1 cellular context compared by ENCODE assay signal in the genomic region with DNA sequence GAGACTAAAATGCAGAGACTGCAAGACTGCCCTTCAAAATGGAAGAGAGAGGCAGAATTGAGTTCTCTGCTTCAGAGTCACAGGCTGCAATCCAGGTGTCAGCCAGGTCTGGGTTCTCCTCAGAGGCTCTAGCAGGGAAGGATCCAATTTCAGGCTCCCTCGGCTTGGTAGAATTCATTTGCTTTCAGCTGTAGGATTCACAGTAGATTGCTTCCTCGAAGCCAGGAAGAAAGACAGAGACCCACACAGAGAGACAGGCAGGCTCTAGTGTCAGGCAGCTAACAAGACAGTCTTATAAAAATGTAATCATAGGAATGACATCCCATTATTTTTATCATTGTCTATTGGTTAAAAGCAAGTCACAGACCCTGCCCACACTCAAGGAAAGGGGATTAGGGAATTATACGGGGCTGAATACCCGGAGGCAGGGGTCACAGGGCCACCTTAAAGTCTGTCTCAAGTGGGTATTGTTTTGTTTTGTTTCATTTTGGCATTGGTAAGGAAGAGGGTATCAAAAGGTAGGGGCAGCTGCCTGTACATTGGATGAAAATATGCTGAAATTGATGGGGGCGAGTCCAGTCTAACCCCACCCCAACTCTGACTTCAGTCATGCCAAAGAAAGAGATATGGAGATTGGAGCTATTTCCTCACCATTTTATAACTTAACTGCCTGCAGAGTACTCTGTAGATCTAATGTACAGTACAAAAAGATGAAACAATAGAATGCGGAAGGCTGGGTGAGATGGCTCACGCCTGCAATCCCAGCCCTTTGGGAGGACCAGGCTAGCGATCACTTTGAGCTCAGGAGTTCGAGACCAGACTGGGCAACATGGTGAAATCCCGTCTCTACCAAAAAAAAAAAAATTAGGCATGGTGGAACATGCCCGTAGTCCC.
TF ChIP-seq lines count a peak whose summit lies in the region.

No MANE protein-coding gene starts in this region.

TF ChIP-seq in GM12878, 131 proteins besides CTCF, POLR2A, EP300 and RAD21:
- TF ChIP-seq, protein P1, sequence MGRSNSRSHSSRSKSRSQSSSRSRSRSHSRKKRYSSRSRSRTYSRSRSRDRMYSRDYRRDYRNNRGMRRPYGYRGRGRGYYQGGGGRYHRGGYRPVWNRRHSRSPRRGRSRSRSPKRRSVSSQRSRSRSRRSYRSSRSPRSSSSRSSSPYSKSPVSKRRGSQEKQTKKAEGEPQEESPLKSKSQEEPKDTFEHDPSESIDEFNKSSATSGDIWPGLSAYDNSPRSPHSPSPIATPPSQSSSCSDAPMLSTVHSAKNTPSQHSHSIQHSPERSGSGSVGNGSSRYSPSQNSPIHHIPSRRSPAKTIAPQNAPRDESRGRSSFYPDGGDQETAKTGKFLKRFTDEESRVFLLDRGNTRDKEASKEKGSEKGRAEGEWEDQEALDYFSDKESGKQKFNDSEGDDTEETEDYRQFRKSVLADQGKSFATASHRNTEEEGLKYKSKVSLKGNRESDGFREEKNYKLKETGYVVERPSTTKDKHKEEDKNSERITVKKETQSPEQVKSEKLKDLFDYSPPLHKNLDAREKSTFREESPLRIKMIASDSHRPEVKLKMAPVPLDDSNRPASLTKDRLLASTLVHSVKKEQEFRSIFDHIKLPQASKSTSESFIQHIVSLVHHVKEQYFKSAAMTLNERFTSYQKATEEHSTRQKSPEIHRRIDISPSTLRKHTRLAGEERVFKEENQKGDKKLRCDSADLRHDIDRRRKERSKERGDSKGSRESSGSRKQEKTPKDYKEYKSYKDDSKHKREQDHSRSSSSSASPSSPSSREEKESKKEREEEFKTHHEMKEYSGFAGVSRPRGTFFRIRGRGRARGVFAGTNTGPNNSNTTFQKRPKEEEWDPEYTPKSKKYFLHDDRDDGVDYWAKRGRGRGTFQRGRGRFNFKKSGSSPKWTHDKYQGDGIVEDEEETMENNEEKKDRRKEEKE (IDR thresholded peaks at IDR 0.05) = no peak
- TF ChIP-seq, protein P2, sequence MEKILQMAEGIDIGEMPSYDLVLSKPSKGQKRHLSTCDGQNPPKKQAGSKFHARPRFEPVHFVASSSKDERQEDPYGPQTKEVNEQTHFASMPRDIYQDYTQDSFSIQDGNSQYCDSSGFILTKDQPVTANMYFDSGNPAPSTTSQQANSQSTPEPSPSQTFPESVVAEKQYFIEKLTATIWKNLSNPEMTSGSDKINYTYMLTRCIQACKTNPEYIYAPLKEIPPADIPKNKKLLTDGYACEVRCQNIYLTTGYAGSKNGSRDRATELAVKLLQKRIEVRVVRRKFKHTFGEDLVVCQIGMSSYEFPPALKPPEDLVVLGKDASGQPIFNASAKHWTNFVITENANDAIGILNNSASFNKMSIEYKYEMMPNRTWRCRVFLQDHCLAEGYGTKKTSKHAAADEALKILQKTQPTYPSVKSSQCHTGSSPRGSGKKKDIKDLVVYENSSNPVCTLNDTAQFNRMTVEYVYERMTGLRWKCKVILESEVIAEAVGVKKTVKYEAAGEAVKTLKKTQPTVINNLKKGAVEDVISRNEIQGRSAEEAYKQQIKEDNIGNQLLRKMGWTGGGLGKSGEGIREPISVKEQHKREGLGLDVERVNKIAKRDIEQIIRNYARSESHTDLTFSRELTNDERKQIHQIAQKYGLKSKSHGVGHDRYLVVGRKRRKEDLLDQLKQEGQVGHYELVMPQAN (conservative IDR thresholded peaks at IDR 0.05) = no peak
- TF ChIP-seq FOS (IDR thresholded peaks at IDR 0.05; ENCODE audit: borderline replicate concordance, extremely low read depth, insufficient read length) (no peak), MEF2A (IDR thresholded peaks at IDR 0.05; ENCODE audit: insufficient read depth, low read depth, low read length) (no peak), TCF3 (IDR thresholded peaks at IDR 0.05; ENCODE audit: borderline replicate concordance, insufficient read depth, low read depth, low read length) (no peak), TARDBP (IDR thresholded peaks at IDR 0.05; ENCODE audit: borderline replicate concordance) (no peak), GABPA (IDR thresholded peaks at IDR 0.05; ENCODE audit: low read depth) (no peak)
- TF ChIP-seq, protein P3, sequence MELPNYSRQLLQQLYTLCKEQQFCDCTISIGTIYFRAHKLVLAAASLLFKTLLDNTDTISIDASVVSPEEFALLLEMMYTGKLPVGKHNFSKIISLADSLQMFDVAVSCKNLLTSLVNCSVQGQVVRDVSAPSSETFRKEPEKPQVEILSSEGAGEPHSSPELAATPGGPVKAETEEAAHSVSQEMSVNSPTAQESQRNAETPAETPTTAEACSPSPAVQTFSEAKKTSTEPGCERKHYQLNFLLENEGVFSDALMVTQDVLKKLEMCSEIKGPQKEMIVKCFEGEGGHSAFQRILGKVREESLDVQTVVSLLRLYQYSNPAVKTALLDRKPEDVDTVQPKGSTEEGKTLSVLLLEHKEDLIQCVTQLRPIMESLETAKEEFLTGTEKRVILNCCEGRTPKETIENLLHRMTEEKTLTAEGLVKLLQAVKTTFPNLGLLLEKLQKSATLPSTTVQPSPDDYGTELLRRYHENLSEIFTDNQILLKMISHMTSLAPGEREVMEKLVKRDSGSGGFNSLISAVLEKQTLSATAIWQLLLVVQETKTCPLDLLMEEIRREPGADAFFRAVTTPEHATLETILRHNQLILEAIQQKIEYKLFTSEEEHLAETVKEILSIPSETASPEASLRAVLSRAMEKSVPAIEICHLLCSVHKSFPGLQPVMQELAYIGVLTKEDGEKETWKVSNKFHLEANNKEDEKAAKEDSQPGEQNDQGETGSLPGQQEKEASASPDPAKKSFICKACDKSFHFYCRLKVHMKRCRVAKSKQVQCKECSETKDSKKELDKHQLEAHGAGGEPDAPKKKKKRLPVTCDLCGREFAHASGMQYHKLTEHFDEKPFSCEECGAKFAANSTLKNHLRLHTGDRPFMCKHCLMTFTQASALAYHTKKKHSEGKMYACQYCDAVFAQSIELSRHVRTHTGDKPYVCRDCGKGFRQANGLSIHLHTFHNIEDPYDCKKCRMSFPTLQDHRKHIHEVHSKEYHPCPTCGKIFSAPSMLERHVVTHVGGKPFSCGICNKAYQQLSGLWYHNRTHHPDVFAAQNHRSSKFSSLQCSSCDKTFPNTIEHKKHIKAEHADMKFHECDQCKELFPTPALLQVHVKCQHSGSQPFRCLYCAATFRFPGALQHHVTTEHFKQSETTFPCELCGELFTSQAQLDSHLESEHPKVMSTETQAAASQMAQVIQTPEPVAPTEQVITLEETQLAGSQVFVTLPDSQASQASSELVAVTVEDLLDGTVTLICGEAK (IDR thresholded peaks at IDR 0.05; ENCODE audit: borderline replicate concordance) = no peak
TF ChIP-seq in GM12878: peak in this region for 0.
